In genomic region chr6:118886641-118887040, GRCh38 we compare ENCODE assay signal across 26 cellular contexts. TPM values are rescaled to one million over a fixed set of nuclear protein-coding genes. Genes with fewer than 3 reads are reported as not detected.
DNase-seq lines count a peak whose midpoint lies in the region; ATAC-seq, FAIRE-seq and TF ChIP-seq lines count a peak whose summit lies in the region.
"Had no signal": no experiment of that assay in that cellular context is flagged by ENCODE, and none has a peak within 500 bp of the region (broad histone marks: within the 10 kb centered on the region; RNA-seq: fewer than 3 reads in every experiment).

No MANE protein-coding gene starts in this region.

- peak overlapping the region; percentile 51; the same call in 1 of the 2 replicates for H4K8ac ChIP-seq in H1 (ENCODE audit: extremely low read depth, insufficient read depth, low read length)

- H3K4me3 Mint-ChIP-seq in activated T-helper 2 cell treated with anti-CD3 and anti-CD28 coated beads, Interferon-gamma antibody, Interleukin-2, Interleukin-4, amounts not matched to agents 10 μg/mL and 5 μg/mL and 100 μg/mL, durations not matched to agents 14 hours and 24 hours and 36 hours (ENCODE audit: low read depth): no peak overlapping the region
- H3K4me3 Mint-ChIP-seq: activated naive CD4-positive, alpha-beta T cell treated with anti-CD3 and anti-CD28 coated beads, Interleukin-2, amount 10 ng/mL, durations not matched to agents 7 days and 5 days; activated T-cell treated with anti-CD3 and anti-CD28 coated beads, Interleukin-2, amount 50 U/mL, for 24 hours; nephron had no signal

- H3K23me2 ChIP-seq in H1 (ENCODE audit: low read depth, low read length): no peaks in the 10 kb centered on the region

- no peak for TF ChIP-seq EP300 in H1 (IDR thresholded peaks at IDR 0.05; ENCODE audit: borderline replicate concordance in 1 of 2, low read depth in 2 of 2, low read length in 2 of 2)

- H2BK20ac ChIP-seq in H1 (ENCODE audit: low read length): no peak overlapping the region

- H3K9me3 Mint-ChIP-seq in activated T-helper 2 cell treated with anti-CD3 and anti-CD28 coated beads, Interferon-gamma antibody, Interleukin-2, Interleukin-4, amounts not matched to agents 10 μg/mL and 5 μg/mL and 100 μg/mL, durations not matched to agents 14 hours and 24 hours and 36 hours: no peaks in the 10 kb centered on the region
- H3K9me3 Mint-ChIP-seq: activated naive CD4-positive, alpha-beta T cell treated with anti-CD3 and anti-CD28 coated beads, Interleukin-2, amount 10 ng/mL, durations not matched to agents 7 days and 5 days; activated T-cell treated with anti-CD3 and anti-CD28 coated beads, Interleukin-2, amount 50 U/mL, for 24 hours; nephron had no signal

- H3K23ac ChIP-seq in H1 (ENCODE audit: insufficient read length): no peak overlapping the region

- FAIRE-seq in H1 (lab: Jason Lieb, UNC): no peak
- FAIRE-seq: endometrium had no signal

- H2AK5ac ChIP-seq in H1 (ENCODE audit: low read depth, low read length): no peak overlapping the region

- H4K20me1 ChIP-seq in H1 (replicated peaks in 1 of 2; ENCODE audit: control insufficient read depth in 1 of 2, insufficient read depth in 2 of 2, low read length in 2 of 2): no peaks in the 10 kb centered on the region

- H3K4me2 ChIP-seq in H1 (ENCODE audit: insufficient read depth in 1 of 2, low read depth in 2 of 2, low read length in 2 of 2): no peak overlapping the region
- H3K4me2 ChIP-seq: PC-9 had no signal

- WGBS in H1 (ENCODE audit: extremely low coverage in 1 of 2, insufficient coverage in 1 of 2, insufficient read length in 1 of 2, insufficient replicate concordance in 2 of 2, low coverage in 1 of 2, low lambda C conversion rate in 2 of 2, missing lambda C conversion rate in 1 of 2), 2 experiments: 84% methylated on average over 6 of the region's 6 CpGs; no CpG with 5 or more reads in 1 of the 2 experiments

- no peak overlapping the region for H3K4me3 ChIP-seq in H1 (ENCODE audit: extremely low read depth in 1 of 4, insufficient read depth in 2 of 4, low read depth in 3 of 4, low read length in 4 of 4)
- H3K4me3 ChIP-seq: esophagus squamous epithelium, lower lobe of right lung, PC-9 had no signal

- no peaks in the 10 kb centered on the region; a peak in 1 of 8 replicates for H3K36me3 ChIP-seq in H1 (ENCODE audit: control insufficient read depth in 2 of 4, insufficient read depth in 4 of 4, low read length in 3 of 4)
- H3K36me3 ChIP-seq: esophagus squamous epithelium, lower lobe of right lung, WERI-Rb-1 had no signal

- no peak overlapping the region for H3K9ac ChIP-seq in H1 (replicated peaks in 1 of 4; ENCODE audit: extremely low read depth in 1 of 4, low read depth in 3 of 4, low read length in 3 of 4)

- H2BK5ac ChIP-seq in H1 (ENCODE audit: low read depth, low read length): no peak overlapping the region

- peaks cover 0 to 8% (median 3%) of the 10 kb centered on the region in 4 experiments; a peak in 4 of 7 replicates for H3K4me1 ChIP-seq in H1 (replicated peaks in 1 of 4; ENCODE audit: control insufficient read depth in 3 of 4, insufficient read depth in 4 of 4, low read length in 3 of 4)

- H2AFZ ChIP-seq in H1 (ENCODE audit: low read length): no peak overlapping the region
- H2AFZ ChIP-seq: PC-9 had no signal

- H3K56ac ChIP-seq in H1 (replicated peaks; ENCODE audit: insufficient read length, low read depth, low read length): no peak overlapping the region

- no peak overlapping the region for H2BK12ac ChIP-seq in H1 (ENCODE audit: low read depth, low read length)

- H4K91ac ChIP-seq in H1 (replicated peaks; ENCODE audit: insufficient read length, low read length): no peak overlapping the region

- no peak overlapping the region for H4K5ac ChIP-seq in H1 (ENCODE audit: insufficient read length, low read depth, low read length)

- H3K18ac ChIP-seq in H1 (ENCODE audit: extremely low read depth, low read length): no peak overlapping the region

- H3K27ac Mint-ChIP-seq in activated T-helper 2 cell treated with anti-CD3 and anti-CD28 coated beads, Interferon-gamma antibody, Interleukin-2, Interleukin-4, amounts not matched to agents 10 μg/mL and 5 μg/mL and 100 μg/mL, durations not matched to agents 14 hours and 24 hours and 36 hours: no peak overlapping the region
- H3K27ac Mint-ChIP-seq: activated naive CD4-positive, alpha-beta T cell treated with anti-CD3 and anti-CD28 coated beads, Interleukin-2, amount 10 ng/mL, durations not matched to agents 7 days and 5 days; nephron had no signal

- POLR2A ChIA-PET in H1 (lab: Charles Lee; ENCODE audit: partially characterized antibody): no interaction called here

- no peak overlapping the region for H3K14ac ChIP-seq in H1 (ENCODE audit: insufficient read length)

- H3K27me3 Mint-ChIP-seq in activated T-helper 2 cell treated with anti-CD3 and anti-CD28 coated beads, Interferon-gamma antibody, Interleukin-2, Interleukin-4, amounts not matched to agents 10 μg/mL and 5 μg/mL and 100 μg/mL, durations not matched to agents 14 hours and 24 hours and 36 hours (ENCODE audit: low read depth): no peaks in the 10 kb centered on the region
- H3K27me3 Mint-ChIP-seq: activated naive CD4-positive, alpha-beta T cell treated with anti-CD3 and anti-CD28 coated beads, Interleukin-2, amount 10 ng/mL, durations not matched to agents 7 days and 5 days; activated T-cell treated with anti-CD3 and anti-CD28 coated beads, Interleukin-2, amount 50 U/mL, for 24 hours had no signal

- intact Hi-C loops in activated T-helper 2 cell treated with anti-CD3 and anti-CD28 coated beads, Interferon-gamma antibody, Interleukin-2, Interleukin-4, amounts not matched to agents 10 μg/mL and 5 μg/mL and 100 μg/mL, durations not matched to agents 14 hours and 24 hours and 36 hours (cut with micrococcal nuclease): no loop called here

- ATAC-seq in HG02571 (IDR thresholded peaks at IDR 0.05; ENCODE audit: unreplicated experiment): no peak
- ATAC-seq: lower lobe of right lung, Right ventricle myocardium inferior had no signal

- no peak overlapping the region for H3K4ac ChIP-seq in H1 (replicated peaks; ENCODE audit: insufficient read length, low read depth, low read length)

- no peaks in the 10 kb centered on the region for H3K27me3 ChIP-seq in H1 (replicated peaks in 1 of 4; ENCODE audit: control insufficient read depth in 3 of 4, extremely low read depth in 1 of 4, insufficient read depth in 3 of 4, low read length in 3 of 4)
- H3K27me3 ChIP-seq: esophagus squamous epithelium had no signal

- no peak overlapping the region for H2BK120ac ChIP-seq in H1 (replicated peaks; ENCODE audit: low read depth, low read length)

- H3K79me1 ChIP-seq in H1 (ENCODE audit: low read depth, low read length): no peaks in the 10 kb centered on the region; the same call in 1 of the 2 replicates

- CTCF ChIA-PET in H1 (lab: Charles Lee; ENCODE audit: partially characterized antibody): no interaction called here

- H3K36me3 Mint-ChIP-seq in activated T-helper 2 cell treated with anti-CD3 and anti-CD28 coated beads, Interferon-gamma antibody, Interleukin-2, Interleukin-4, amounts not matched to agents 10 μg/mL and 5 μg/mL and 100 μg/mL, durations not matched to agents 14 hours and 24 hours and 36 hours (ENCODE audit: low read depth): peaks cover 28% of the 10 kb centered on the region

- no peak overlapping the region for H2BK15ac ChIP-seq in H1 (ENCODE audit: low read length)

- no peak for TF ChIP-seq CTCF in H1 (IDR thresholded peaks at IDR 0.05; ENCODE audit: control extremely low read depth in 1 of 3, insufficient read depth in 1 of 3, low read depth in 1 of 3, low read length in 3 of 3)

- DNase-seq in NCI-H524 (lab: John Stamatoyannopoulos, UW): peak; percentile 41 to 46
- DNase-seq in NCI-H524 treated with DMSO at 0.1 percent for 48 hours (lab: John Stamatoyannopoulos, UW): no peak
- DNase-seq in DMS79 treated with DMSO at 0.1 percent for 48 hours (lab: John Stamatoyannopoulos, UW): peak; percentile 81
- peak; percentile 72 for DNase-seq in NCI-H2029 treated with DMSO at 0.1 percent for 48 hours (lab: John Stamatoyannopoulos, UW)
- no peak for DNase-seq in H1 (ENCODE audit: low read depth in 1 of 2, low spot score in 2 of 2)
- no peak for DNase-seq in ecto neural progenitor cell (ENCODE audit: low spot score)
- no peak for DNase-seq in activated T-helper 2 cell treated with anti-CD3 and anti-CD28 coated beads, Interferon-gamma antibody, Interleukin-2, Interleukin-4, amounts not matched to agents 10 μg/mL and 5 μg/mL and 100 μg/mL, durations not matched to agents 14 hours and 24 hours and 36 hours (ENCODE audit: low spot score)
- DNase-seq: activated CD4-positive, alpha-beta T cell treated with anti-CD3 and anti-CD28 coated beads for 48 hours; activated naive CD4-positive, alpha-beta T cell treated with anti-CD3 and anti-CD28 coated beads, Interleukin-2, amount 10 ng/mL, durations not matched to agents 7 days and 5 days; activated T-cell treated with anti-CD3 and anti-CD28 coated beads, Interleukin-2, amount 50 U/mL, for 24 hours; DMS153; esophagus squamous epithelium; foreskin melanocyte; GDM1; KG1; kidney glomerular epithelial cell; lower lobe of right lung; NCI-H187; PC-9; T-helper 9 cell; trophoblast cell; WERI-Rb-1 had no signal

- H3K4me1 Mint-ChIP-seq in activated T-helper 2 cell treated with anti-CD3 and anti-CD28 coated beads, Interferon-gamma antibody, Interleukin-2, Interleukin-4, amounts not matched to agents 10 μg/mL and 5 μg/mL and 100 μg/mL, durations not matched to agents 14 hours and 24 hours and 36 hours (ENCODE audit: low read depth): peaks cover 54% of the 10 kb centered on the region

- H3K27ac ChIP-seq in H1 (ENCODE audit: low read depth, low read length): no peak overlapping the region
- H3K27ac ChIP-seq: esophagus squamous epithelium, lower lobe of right lung, PC-9, WERI-Rb-1 had no signal

- TF ChIP-seq RAD21 in H1 (IDR thresholded peaks at IDR 0.05 in 1 of 2, conservative IDR thresholded peaks at IDR 0.05 in 1 of 2; ENCODE audit: low read depth in 2 of 2, low read length in 2 of 2): no peak

- H3K79me2 ChIP-seq in H1 (ENCODE audit: control insufficient read depth in 1 of 2, insufficient read depth in 2 of 2, low read length in 2 of 2): peaks cover 0 to 4% of the 10 kb centered on the region in 2 experiments; a peak in 1 of 4 replicates

- H3K9me3 ChIP-seq in H1 (ENCODE audit: insufficient read depth in 2 of 2, low read depth in 1 of 2, low read length in 1 of 2): no peaks in the 10 kb centered on the region
- H3K9me3 ChIP-seq: esophagus squamous epithelium, lower lobe of right lung had no signal

- no peak for TF ChIP-seq POLR2A in H1 (IDR thresholded peaks at IDR 0.05; ENCODE audit: control extremely low read depth in 1 of 2, low read depth in 2 of 2, low read length in 2 of 2)

RNA-seq across cellular contexts. Expression of gene ASF1A, which starts 7.3 kb away (rescaled TPM):
- total RNA-seq in H1 (2021; fragmentation: NEBNext Ultra II Directional; extraction: Animal tissue kit (Norgen Biotek cat#: 25700)): 45.7 and 50.2 TPM in 2 replicates
- polyA plus RNA-seq in H1 (2011; rRNA removed): 9.8 and 11.4 TPM in 2 replicates
- polyA plus RNA-seq in H1 (2011; cell fraction: cytosol; rRNA removed): 15.4 TPM
- polyA plus RNA-seq in H1 (2011; cell fraction: nucleus; rRNA removed): 11.9 TPM
- polyA plus RNA-seq in H1 (2012, experiment 1 of 2): 23.2 to 40.2 TPM (median 24.3 TPM) in 4 replicates
- polyA plus RNA-seq in H1 (2012, experiment 2 of 2): 4.7 TPM
- 23.5 TPM for polyA plus RNA-seq in H1 (2013, experiment 1 of 2)
- 23.3 TPM for polyA plus RNA-seq in H1 (2013, experiment 2 of 2)
- 9.3 and 9.6 TPM in 2 replicates for polyA minus RNA-seq in H1 (2011; rRNA and poly(A)+ RNA removed)
- 13.9 TPM for polyA minus RNA-seq in H1 (2011; cell fraction: cytosol; rRNA and poly(A)+ RNA removed)
- 20.0 TPM for polyA minus RNA-seq in H1 (2011; cell fraction: nucleus; rRNA and poly(A)+ RNA removed)
- 33.9 and 34.1 TPM in 2 replicates for total RNA-seq in activated T-helper 2 cell treated with anti-CD3 and anti-CD28 coated beads, Interferon-gamma antibody, Interleukin-2, Interleukin-4, amounts not matched to agents 10 μg/mL and 5 μg/mL and 100 μg/mL, durations not matched to agents 14 hours and 24 hours and 36 hours

RNA-seq across cellular contexts. Expression of gene MCM9, which starts 48.3 kb away (rescaled TPM):
- total RNA-seq in H1 (2021; fragmentation: NEBNext Ultra II Directional; extraction: Animal tissue kit (Norgen Biotek cat#: 25700)): 11.4 and 13.0 TPM in 2 replicates
- 3.2 and 3.7 TPM in 2 replicates for polyA plus RNA-seq in H1 (2011; rRNA removed)
- polyA plus RNA-seq in H1 (2011; cell fraction: cytosol; rRNA removed): 6.3 TPM
- 6.6 TPM for polyA plus RNA-seq in H1 (2011; cell fraction: nucleus; rRNA removed)
- polyA plus RNA-seq in H1 (2012, experiment 1 of 2): 9.3 to 15.0 TPM (median 12.0 TPM) in 4 replicates
- 0.68 TPM for polyA plus RNA-seq in H1 (2012, experiment 2 of 2)
- 5.9 TPM for polyA plus RNA-seq in H1 (2013, experiment 1 of 2)
- polyA plus RNA-seq in H1 (2013, experiment 2 of 2): 5.2 TPM
- 11.4 and 19.5 TPM in 2 replicates for polyA minus RNA-seq in H1 (2011; rRNA and poly(A)+ RNA removed)
- 9.8 TPM for polyA minus RNA-seq in H1 (2011; cell fraction: cytosol; rRNA and poly(A)+ RNA removed)
- 31.5 TPM for polyA minus RNA-seq in H1 (2011; cell fraction: nucleus; rRNA and poly(A)+ RNA removed)
- total RNA-seq in activated T-helper 2 cell treated with anti-CD3 and anti-CD28 coated beads, Interferon-gamma antibody, Interleukin-2, Interleukin-4, amounts not matched to agents 10 μg/mL and 5 μg/mL and 100 μg/mL, durations not matched to agents 14 hours and 24 hours and 36 hours: 18.6 and 21.1 TPM in 2 replicates

Comparison
In these comparisons a context has a peak if more than half of its experiments do, and no peak if none do; other contexts are left out.
1. DNase-seq: peak in NCI-H524 (2 of 2), DMS79 treated with DMSO at 0.1 percent for 48 hours (single experiment) and NCI-H2029 treated with DMSO at 0.1 percent for 48 hours (single experiment); none in NCI-H524 treated with DMSO at 0.1 percent for 48 hours (single experiment), H1 (0 of 2), ecto neural progenitor cell (single experiment) and activated T-helper 2 cell treated with anti-CD3 and anti-CD28 coated beads, Interferon-gamma antibody, Interleukin-2, Interleukin-4, amounts not matched to agents 10 μg/mL and 5 μg/mL and 100 μg/mL, durations not matched to agents 14 hours and 24 hours and 36 hours (single experiment).